Comparison of ENCODE assay signal across 2 cellular contexts in the genomic region with DNA sequence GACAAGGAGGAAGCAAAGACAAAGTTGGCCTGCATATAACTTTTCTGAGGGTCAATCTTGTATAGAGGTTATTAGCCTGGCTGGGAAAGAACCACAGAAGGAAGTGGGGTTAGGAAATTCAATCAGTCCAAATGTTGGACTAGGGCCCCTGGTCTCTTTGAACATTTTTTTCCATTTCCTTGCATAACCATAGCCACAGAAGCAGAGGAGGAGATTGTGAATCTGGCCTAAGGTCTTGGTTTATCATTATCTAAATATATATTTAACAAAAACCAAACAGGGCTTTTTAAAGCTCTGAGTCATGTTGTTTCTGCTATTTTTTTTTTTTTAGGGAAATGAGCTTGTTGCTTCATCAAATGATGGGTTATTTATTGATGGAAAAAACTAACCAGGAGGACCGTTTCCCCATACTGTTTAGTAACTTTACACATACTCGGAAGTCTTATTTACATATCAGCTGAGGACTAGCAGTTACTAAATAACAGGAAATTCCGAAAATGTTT.
TF ChIP-seq lines count a peak whose summit lies in the region.

No MANE protein-coding gene starts in this region.

TF ChIP-seq in A549, 52 proteins besides CTCF, POLR2A, EP300 and RAD21 (continued from another document):
- TF ChIP-seq CHD4 (IDR thresholded peaks at IDR 0.05; ENCODE audit: borderline replicate concordance) (no peak), HDAC2 (IDR thresholded peaks at IDR 0.05) (no peak), CBX8 (IDR thresholded peaks at IDR 0.05) (no peak), JUN (IDR thresholded peaks at IDR 0.05) (peak; percentile 28 to 39; a peak in 1 of 5 replicates), PHF8 (IDR thresholded peaks at IDR 0.05; ENCODE audit: borderline replicate concordance, low read depth) (no peak), RARB (CRISPR knock-in tag; IDR thresholded peaks at IDR 0.05) (no peak), ZNF302 (CRISPR knock-in tag; IDR thresholded peaks at IDR 0.05) (no peak), CHD2 (IDR thresholded peaks at IDR 0.05; ENCODE audit: low read length, partially characterized antibody) (no peak), NR3C1 (IDR thresholded peaks at IDR 0.05) (no peak), RNF2 (IDR thresholded peaks at IDR 0.05; ENCODE audit: borderline replicate concordance, low read depth) (no peak), JUNB (IDR thresholded peaks at IDR 0.05) (peak; percentile 78)
- TF ChIP-seq, protein P1, sequence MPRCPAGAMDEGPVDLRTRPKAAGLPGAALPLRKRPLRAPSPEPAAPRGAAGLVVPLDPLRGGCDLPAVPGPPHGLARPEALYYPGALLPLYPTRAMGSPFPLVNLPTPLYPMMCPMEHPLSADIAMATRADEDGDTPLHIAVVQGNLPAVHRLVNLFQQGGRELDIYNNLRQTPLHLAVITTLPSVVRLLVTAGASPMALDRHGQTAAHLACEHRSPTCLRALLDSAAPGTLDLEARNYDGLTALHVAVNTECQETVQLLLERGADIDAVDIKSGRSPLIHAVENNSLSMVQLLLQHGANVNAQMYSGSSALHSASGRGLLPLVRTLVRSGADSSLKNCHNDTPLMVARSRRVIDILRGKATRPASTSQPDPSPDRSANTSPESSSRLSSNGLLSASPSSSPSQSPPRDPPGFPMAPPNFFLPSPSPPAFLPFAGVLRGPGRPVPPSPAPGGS (IDR thresholded peaks at IDR 0.05), result 0 out of 3 replicates have a peak, but pooled peaks have one; percentile 44
- TF ChIP-seq, protein P2, sequence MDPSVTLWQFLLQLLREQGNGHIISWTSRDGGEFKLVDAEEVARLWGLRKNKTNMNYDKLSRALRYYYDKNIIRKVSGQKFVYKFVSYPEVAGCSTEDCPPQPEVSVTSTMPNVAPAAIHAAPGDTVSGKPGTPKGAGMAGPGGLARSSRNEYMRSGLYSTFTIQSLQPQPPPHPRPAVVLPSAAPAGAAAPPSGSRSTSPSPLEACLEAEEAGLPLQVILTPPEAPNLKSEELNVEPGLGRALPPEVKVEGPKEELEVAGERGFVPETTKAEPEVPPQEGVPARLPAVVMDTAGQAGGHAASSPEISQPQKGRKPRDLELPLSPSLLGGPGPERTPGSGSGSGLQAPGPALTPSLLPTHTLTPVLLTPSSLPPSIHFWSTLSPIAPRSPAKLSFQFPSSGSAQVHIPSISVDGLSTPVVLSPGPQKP (IDR thresholded peaks at IDR 0.05; ENCODE audit: low read depth, low read length), result no peak
- TF ChIP-seq, protein P3, sequence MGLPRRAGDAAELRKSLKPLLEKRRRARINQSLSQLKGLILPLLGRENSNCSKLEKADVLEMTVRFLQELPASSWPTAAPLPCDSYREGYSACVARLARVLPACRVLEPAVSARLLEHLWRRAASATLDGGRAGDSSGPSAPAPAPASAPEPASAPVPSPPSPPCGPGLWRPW (IDR thresholded peaks at IDR 0.05), result 0 out of 2 replicates have a peak, but pooled peaks have one; percentile 32
- TF ChIP-seq, protein P4, sequence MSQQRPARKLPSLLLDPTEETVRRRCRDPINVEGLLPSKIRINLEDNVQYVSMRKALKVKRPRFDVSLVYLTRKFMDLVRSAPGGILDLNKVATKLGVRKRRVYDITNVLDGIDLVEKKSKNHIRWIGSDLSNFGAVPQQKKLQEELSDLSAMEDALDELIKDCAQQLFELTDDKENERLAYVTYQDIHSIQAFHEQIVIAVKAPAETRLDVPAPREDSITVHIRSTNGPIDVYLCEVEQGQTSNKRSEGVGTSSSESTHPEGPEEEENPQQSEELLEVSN (IDR thresholded peaks at IDR 0.05; ENCODE audit: borderline replicate concordance, low read depth), result no peak

TF ChIP-seq in GM12878, 131 proteins besides CTCF, POLR2A, EP300 and RAD21 (continued from another document):
- TF ChIP-seq, protein P5, sequence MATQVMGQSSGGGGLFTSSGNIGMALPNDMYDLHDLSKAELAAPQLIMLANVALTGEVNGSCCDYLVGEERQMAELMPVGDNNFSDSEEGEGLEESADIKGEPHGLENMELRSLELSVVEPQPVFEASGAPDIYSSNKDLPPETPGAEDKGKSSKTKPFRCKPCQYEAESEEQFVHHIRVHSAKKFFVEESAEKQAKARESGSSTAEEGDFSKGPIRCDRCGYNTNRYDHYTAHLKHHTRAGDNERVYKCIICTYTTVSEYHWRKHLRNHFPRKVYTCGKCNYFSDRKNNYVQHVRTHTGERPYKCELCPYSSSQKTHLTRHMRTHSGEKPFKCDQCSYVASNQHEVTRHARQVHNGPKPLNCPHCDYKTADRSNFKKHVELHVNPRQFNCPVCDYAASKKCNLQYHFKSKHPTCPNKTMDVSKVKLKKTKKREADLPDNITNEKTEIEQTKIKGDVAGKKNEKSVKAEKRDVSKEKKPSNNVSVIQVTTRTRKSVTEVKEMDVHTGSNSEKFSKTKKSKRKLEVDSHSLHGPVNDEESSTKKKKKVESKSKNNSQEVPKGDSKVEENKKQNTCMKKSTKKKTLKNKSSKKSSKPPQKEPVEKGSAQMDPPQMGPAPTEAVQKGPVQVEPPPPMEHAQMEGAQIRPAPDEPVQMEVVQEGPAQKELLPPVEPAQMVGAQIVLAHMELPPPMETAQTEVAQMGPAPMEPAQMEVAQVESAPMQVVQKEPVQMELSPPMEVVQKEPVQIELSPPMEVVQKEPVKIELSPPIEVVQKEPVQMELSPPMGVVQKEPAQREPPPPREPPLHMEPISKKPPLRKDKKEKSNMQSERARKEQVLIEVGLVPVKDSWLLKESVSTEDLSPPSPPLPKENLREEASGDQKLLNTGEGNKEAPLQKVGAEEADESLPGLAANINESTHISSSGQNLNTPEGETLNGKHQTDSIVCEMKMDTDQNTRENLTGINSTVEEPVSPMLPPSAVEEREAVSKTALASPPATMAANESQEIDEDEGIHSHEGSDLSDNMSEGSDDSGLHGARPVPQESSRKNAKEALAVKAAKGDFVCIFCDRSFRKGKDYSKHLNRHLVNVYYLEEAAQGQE (IDR thresholded peaks at IDR 0.05; ENCODE audit: low read depth, low read length), result no peak
- no peak for TF ChIP-seq NFIC (IDR thresholded peaks at IDR 0.05; ENCODE audit: low read depth, low read length)
- peak; percentile 48; the same call in 1 of the 2 replicates for TF ChIP-seq ZNF384 (IDR thresholded peaks at IDR 0.05; ENCODE audit: borderline replicate concordance, low read depth, low read length)
- TF ChIP-seq, protein P6, sequence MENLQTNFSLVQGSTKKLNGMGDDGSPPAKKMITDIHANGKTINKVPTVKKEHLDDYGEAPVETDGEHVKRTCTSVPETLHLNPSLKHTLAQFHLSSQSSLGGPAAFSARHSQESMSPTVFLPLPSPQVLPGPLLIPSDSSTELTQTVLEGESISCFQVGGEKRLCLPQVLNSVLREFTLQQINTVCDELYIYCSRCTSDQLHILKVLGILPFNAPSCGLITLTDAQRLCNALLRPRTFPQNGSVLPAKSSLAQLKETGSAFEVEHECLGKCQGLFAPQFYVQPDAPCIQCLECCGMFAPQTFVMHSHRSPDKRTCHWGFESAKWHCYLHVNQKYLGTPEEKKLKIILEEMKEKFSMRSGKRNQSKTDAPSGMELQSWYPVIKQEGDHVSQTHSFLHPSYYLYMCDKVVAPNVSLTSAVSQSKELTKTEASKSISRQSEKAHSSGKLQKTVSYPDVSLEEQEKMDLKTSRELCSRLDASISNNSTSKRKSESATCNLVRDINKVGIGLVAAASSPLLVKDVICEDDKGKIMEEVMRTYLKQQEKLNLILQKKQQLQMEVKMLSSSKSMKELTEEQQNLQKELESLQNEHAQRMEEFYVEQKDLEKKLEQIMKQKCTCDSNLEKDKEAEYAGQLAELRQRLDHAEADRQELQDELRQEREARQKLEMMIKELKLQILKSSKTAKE (IDR thresholded peaks at IDR 0.05; ENCODE audit: low read depth, poor library complexity, severe bottlenecking), result no peak
- TF ChIP-seq YY1 (IDR thresholded peaks at IDR 0.05; ENCODE audit: low read depth, low read length), result no peak
- TF ChIP-seq, protein P1 (IDR thresholded peaks at IDR 0.05; ENCODE audit: borderline replicate concordance, insufficient read depth, low read depth, low read length, poor library complexity, severe bottlenecking), result no peak
- TF ChIP-seq SUZ12 (IDR thresholded peaks at IDR 0.05; ENCODE audit: unreplicated experiment), result no peak
- TF ChIP-seq, protein P7, sequence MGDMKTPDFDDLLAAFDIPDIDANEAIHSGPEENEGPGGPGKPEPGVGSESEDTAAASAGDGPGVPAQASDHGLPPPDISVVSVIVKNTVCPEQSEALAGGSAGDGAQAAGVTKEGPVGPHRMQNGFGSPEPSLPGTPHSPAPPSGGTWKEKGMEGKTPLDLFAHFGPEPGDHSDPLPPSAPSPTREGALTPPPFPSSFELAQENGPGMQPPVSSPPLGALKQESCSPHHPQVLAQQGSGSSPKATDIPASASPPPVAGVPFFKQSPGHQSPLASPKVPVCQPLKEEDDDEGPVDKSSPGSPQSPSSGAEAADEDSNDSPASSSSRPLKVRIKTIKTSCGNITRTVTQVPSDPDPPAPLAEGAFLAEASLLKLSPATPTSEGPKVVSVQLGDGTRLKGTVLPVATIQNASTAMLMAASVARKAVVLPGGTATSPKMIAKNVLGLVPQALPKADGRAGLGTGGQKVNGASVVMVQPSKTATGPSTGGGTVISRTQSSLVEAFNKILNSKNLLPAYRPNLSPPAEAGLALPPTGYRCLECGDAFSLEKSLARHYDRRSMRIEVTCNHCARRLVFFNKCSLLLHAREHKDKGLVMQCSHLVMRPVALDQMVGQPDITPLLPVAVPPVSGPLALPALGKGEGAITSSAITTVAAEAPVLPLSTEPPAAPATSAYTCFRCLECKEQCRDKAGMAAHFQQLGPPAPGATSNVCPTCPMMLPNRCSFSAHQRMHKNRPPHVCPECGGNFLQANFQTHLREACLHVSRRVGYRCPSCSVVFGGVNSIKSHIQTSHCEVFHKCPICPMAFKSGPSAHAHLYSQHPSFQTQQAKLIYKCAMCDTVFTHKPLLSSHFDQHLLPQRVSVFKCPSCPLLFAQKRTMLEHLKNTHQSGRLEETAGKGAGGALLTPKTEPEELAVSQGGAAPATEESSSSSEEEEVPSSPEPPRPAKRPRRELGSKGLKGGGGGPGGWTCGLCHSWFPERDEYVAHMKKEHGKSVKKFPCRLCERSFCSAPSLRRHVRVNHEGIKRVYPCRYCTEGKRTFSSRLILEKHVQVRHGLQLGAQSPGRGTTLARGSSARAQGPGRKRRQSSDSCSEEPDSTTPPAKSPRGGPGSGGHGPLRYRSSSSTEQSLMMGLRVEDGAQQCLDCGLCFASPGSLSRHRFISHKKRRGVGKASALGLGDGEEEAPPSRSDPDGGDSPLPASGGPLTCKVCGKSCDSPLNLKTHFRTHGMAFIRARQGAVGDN (IDR thresholded peaks at IDR 0.05), result no peak
- no peak for TF ChIP-seq RB1 (IDR thresholded peaks at IDR 0.05; ENCODE audit: borderline replicate concordance)
- peak; percentile 20; the same call in 1 of the 2 replicates for TF ChIP-seq ATF7 (IDR thresholded peaks at IDR 0.05; ENCODE audit: low read depth)
- no peak for TF ChIP-seq MEF2B (IDR thresholded peaks at IDR 0.05; ENCODE audit: partially characterized antibody, poor library complexity, severe bottlenecking)
- TF ChIP-seq STAT3 (IDR thresholded peaks at IDR 0.05; ENCODE audit: low read depth, low read length), result no peak
